In genomic region chr7:16889851-16890443, GRCh38 we compare ENCODE assay signal across 27 cellular contexts. TPM values are rescaled to one million over a fixed set of nuclear protein-coding genes. Genes with fewer than 3 reads are reported as not detected.
DNase-seq lines count a peak whose midpoint lies in the region; ATAC-seq, FAIRE-seq and TF ChIP-seq lines count a peak whose summit lies in the region.
"Had no signal": no experiment of that assay in that cellular context is flagged by ENCODE, and none has a peak within 500 bp of the region (broad histone marks: within the 10 kb centered on the region; RNA-seq: fewer than 3 reads in every experiment).

No MANE protein-coding gene starts in this region.

- no peaks in the 10 kb centered on the region for H3K9me3 Mint-ChIP-seq in activated CD8-positive, alpha-beta memory T cell treated with anti-CD3 and anti-CD28 coated beads, Interleukin-2, amount 10 ng/mL, durations not matched to agents 7 days and 5 days (ENCODE audit: low read depth)
- H3K9me3 Mint-ChIP-seq: activated CD4-positive, alpha-beta T cell treated with anti-CD3 and anti-CD28 coated beads, Interleukin-2, amount 10 ng/mL, durations not matched to agents 7 days and 5 days; natural killer cell; T-helper 1 cell treated with Interleukin-12 subunit alpha and Interleukin-12 subunit beta and Interleukin-4 antibody, amounts not matched to agents 30 μg/mL and 1 μg/mL, for 36 hours had no signal

- H3K4me2 ChIP-seq in Loucy (ENCODE audit: low read depth, low read length, poor library complexity, severe bottlenecking) = peak overlapping the region; percentile 12

- H3K79me2 ChIP-seq in Loucy (ENCODE audit: insufficient read depth, low read length) = no peaks in the 10 kb centered on the region

- no peaks in the 10 kb centered on the region for H3K9me2 ChIP-seq in Loucy (replicated peaks; ENCODE audit: low read depth, low read length)

- TF ChIP-seq CTCF in Loucy (conservative IDR thresholded peaks at IDR 0.05; ENCODE audit: low read length) (no peak), bronchial epithelial cell (IDR thresholded peaks at IDR 0.05; ENCODE audit: insufficient read depth, low read length, severe bottlenecking) (no peak)

- CTCF ChIA-PET in activated CD8-positive, alpha-beta memory T cell treated with anti-CD3 and anti-CD28 coated beads, Interleukin-2, amount 10 ng/mL, durations not matched to agents 7 days and 5 days (lab: Charles Lee) = interaction anchor here (1.7 kb wide), 1 partner anchor 28 kb away, joined by 7 read pairs; no protein-coding TSS in a partner anchor

- ATAC-seq in activated CD8-positive, alpha-beta memory T cell treated with anti-CD3 and anti-CD28 coated beads, Interleukin-2, amount 10 ng/mL, durations not matched to agents 7 days and 5 days = peak; percentile 56
- ATAC-seq in stimulated activated naive CD8-positive, alpha-beta T cell treated with anti-CD3 and anti-CD28 coated beads, Interleukin-15, Interleukin-2, amounts not matched to agents 100 U/mL and 50 U/mL, for 24 hours = peak; percentile 64
- no peak for ATAC-seq in GM18907 (IDR thresholded peaks at IDR 0.05; ENCODE audit: unreplicated experiment)

- peaks cover 32% of the 10 kb centered on the region for H3K4me1 Mint-ChIP-seq in activated CD8-positive, alpha-beta memory T cell treated with anti-CD3 and anti-CD28 coated beads, Interleukin-2, amount 10 ng/mL, durations not matched to agents 7 days and 5 days

- no peaks in the 10 kb centered on the region for H3K9me3 ChIP-seq in Loucy (ENCODE audit: insufficient read depth, low read depth, low read length)
- H3K9me3 ChIP-seq: HAP-1, ovary, right lobe of liver had no signal

- no peak for FAIRE-seq in bronchial epithelial cell (lab: Jason Lieb, UNC)
- FAIRE-seq: D721Med, G401.6, GM18507 had no signal

- no peaks in the 10 kb centered on the region for H3F3A ChIP-seq in Loucy (ENCODE audit: low read depth)

- H3K27ac Mint-ChIP-seq in activated CD8-positive, alpha-beta memory T cell treated with anti-CD3 and anti-CD28 coated beads, Interleukin-2, amount 10 ng/mL, durations not matched to agents 7 days and 5 days = no peak overlapping the region
- H3K27ac Mint-ChIP-seq: activated CD4-positive, alpha-beta T cell treated with anti-CD3 and anti-CD28 coated beads, Interleukin-2, amount 10 ng/mL, durations not matched to agents 7 days and 5 days; T-helper 1 cell treated with Interleukin-12 subunit alpha and Interleukin-12 subunit beta and Interleukin-4 antibody, amounts not matched to agents 30 μg/mL and 1 μg/mL, for 36 hours had no signal

- H3K4me3 Mint-ChIP-seq in activated CD8-positive, alpha-beta memory T cell treated with anti-CD3 and anti-CD28 coated beads, Interleukin-2, amount 10 ng/mL, durations not matched to agents 7 days and 5 days = no peak overlapping the region
- H3K4me3 Mint-ChIP-seq: activated CD4-positive, alpha-beta T cell treated with anti-CD3 and anti-CD28 coated beads, Interleukin-2, amount 10 ng/mL, durations not matched to agents 7 days and 5 days; natural killer cell; T-helper 1 cell treated with Interleukin-12 subunit alpha and Interleukin-12 subunit beta and Interleukin-4 antibody, amounts not matched to agents 30 μg/mL and 1 μg/mL, for 36 hours had no signal

- H3K4me1 ChIP-seq in Loucy (ENCODE audit: insufficient read depth, low read length, poor library complexity, severe bottlenecking) = peaks cover 10% of the 10 kb centered on the region
- H3K4me1 ChIP-seq: HAP-1 had no signal

- no peak for DNase-seq in activated CD8-positive, alpha-beta memory T cell treated with anti-CD3 and anti-CD28 coated beads, Interleukin-2, amount 10 ng/mL, durations not matched to agents 7 days and 5 days
- DNase-seq in activated CD8-positive, alpha-beta memory T cell treated with anti-CD3 and anti-CD28 coated beads, Interleukin-2, amount 50 U/mL, for 48 hours = no peak
- peak; percentile 57 for DNase-seq in bronchial epithelial cell (ENCODE audit: low read depth)
- no peak for DNase-seq in stimulated activated naive CD8-positive, alpha-beta T cell treated with anti-CD3 and anti-CD28 coated beads, Interleukin-15, Interleukin-2, amounts not matched to agents 100 U/mL and 50 U/mL, for 24 hours
- no peak for DNase-seq in CD1c-positive myeloid dendritic cell (ENCODE audit: extremely low spot score)
- no peak for DNase-seq in DMS153 (lab: John Stamatoyannopoulos, UW)
- DNase-seq: activated CD4-positive, alpha-beta T cell treated with anti-CD3 and anti-CD28 coated beads, Interleukin-2, amount 10 ng/mL, durations not matched to agents 7 days and 5 days; activated naive CD4-positive, alpha-beta T cell; dermis blood vessel endothelial cell; head of caudate nucleus; MV-4-11; natural killer cell; NCI-H187 treated with DMSO at 0.1 percent for 48 hours; NCI-H748 treated with DMSO at 0.1 percent for 48 hours; ovary; right lobe of liver; stimulated activated CD4-positive, alpha-beta T cell treated with anti-CD3 and anti-CD28 coated beads, Interleukin-15, amount 100 ng/mL, for 24 hours; stimulated activated CD8-positive, alpha-beta memory T cell treated with anti-CD3 and anti-CD28 coated beads, Interleukin-4, amount 100 ng/mL, for 48 hours had no signal

- no peak overlapping the region for H3K9ac ChIP-seq in Loucy (ENCODE audit: low read depth, low read length, poor library complexity, severe bottlenecking)

- H3K27me3 Mint-ChIP-seq in activated CD8-positive, alpha-beta memory T cell treated with anti-CD3 and anti-CD28 coated beads, Interleukin-2, amount 10 ng/mL, durations not matched to agents 7 days and 5 days = peaks cover 17% of the 10 kb centered on the region
- H3K27me3 Mint-ChIP-seq: activated CD4-positive, alpha-beta T cell treated with anti-CD3 and anti-CD28 coated beads, Interleukin-2, amount 10 ng/mL, durations not matched to agents 7 days and 5 days had no signal

- H3K36me3 ChIP-seq in Loucy (ENCODE audit: insufficient read depth, low read length) = no peaks in the 10 kb centered on the region
- H3K36me3 ChIP-seq in bronchial epithelial cell (ENCODE audit: control insufficient read depth, insufficient read depth, low read length) = no peaks in the 10 kb centered on the region
- H3K36me3 ChIP-seq: HAP-1, ovary, right lobe of liver had no signal

- H3K4me3 ChIP-seq in Loucy (ENCODE audit: low read length, poor library complexity, severe bottlenecking) (no peak overlapping the region), bronchial epithelial cell (ENCODE audit: low read depth, low read length) (no peak overlapping the region)
- H3K4me3 ChIP-seq: HAP-1, ovary, right lobe of liver had no signal

- no peaks in the 10 kb centered on the region for H4K20me1 ChIP-seq in Loucy (ENCODE audit: insufficient read depth, low read length, poor library complexity, severe bottlenecking)

- no peaks in the 10 kb centered on the region for H3K27me3 ChIP-seq in Loucy (ENCODE audit: insufficient read depth, low read length, poor library complexity, severe bottlenecking)
- no peaks in the 10 kb centered on the region for H3K27me3 ChIP-seq in bronchial epithelial cell (ENCODE audit: control insufficient read depth, insufficient read depth, low read length)
- H3K27me3 ChIP-seq: ovary, right lobe of liver had no signal

- peak overlapping the region; percentile 11; the same call in 1 of the 2 replicates for H2AFZ ChIP-seq in Loucy (ENCODE audit: low read length)

- no peaks in the 10 kb centered on the region for H3K36me3 Mint-ChIP-seq in activated CD8-positive, alpha-beta memory T cell treated with anti-CD3 and anti-CD28 coated beads, Interleukin-2, amount 10 ng/mL, durations not matched to agents 7 days and 5 days
- H3K36me3 Mint-ChIP-seq: natural killer cell had no signal

RNA-seq across cellular contexts. Expression of gene AGR3, which starts 8.2 kb away (rescaled TPM):
- total RNA-seq in activated CD8-positive, alpha-beta memory T cell treated with anti-CD3 and anti-CD28 coated beads, Interleukin-2, amount 10 ng/mL, durations not matched to agents 7 days and 5 days = not detected
- not detected in 2 replicates for total RNA-seq in bronchial epithelial cell
- total RNA-seq: activated CD4-positive, alpha-beta T cell treated with anti-CD3 and anti-CD28 coated beads, Interleukin-2, amount 10 ng/mL, durations not matched to agents 7 days and 5 days; cardiac septum; dermis blood vessel endothelial cell; natural killer cell; right lobe of liver; SK-MEL-5 had no signal
